In genomic region chr7:69840248-69840647, GRCh38 we compare ENCODE assay signal across 17 cellular contexts.
DNase-seq lines count a peak whose midpoint lies in the region; ATAC-seq and TF ChIP-seq lines count a peak whose summit lies in the region.
"Had no signal": no experiment of that assay in that cellular context is flagged by ENCODE, and none has a peak within 500 bp of the region (broad histone marks: within the 10 kb centered on the region; RNA-seq: fewer than 3 reads in every experiment).

No MANE protein-coding gene starts in this region.

- H3K4me2 ChIP-seq in BLaER1 = peak overlapping the region; percentile 63
- peak overlapping the region; percentile 41 for H3K4me2 ChIP-seq in SU-DHL-6 (ENCODE audit: low read depth, low read length, poor library complexity, severe bottlenecking)

- H3K9me2 ChIP-seq in SU-DHL-6 (replicated peaks; ENCODE audit: insufficient read depth, low read length) = no peaks in the 10 kb centered on the region

- intact Hi-C loops in left lung (cut with DNase I) = no loop called here

- H3K9me3 ChIP-seq in BLaER1 (no peaks in the 10 kb centered on the region), SU-DHL-6 (ENCODE audit: insufficient read depth, low read length) (no peaks in the 10 kb centered on the region), left lung (no peaks in the 10 kb centered on the region)
- H3K9me3 ChIP-seq: esophagus squamous epithelium, heart right ventricle had no signal

- no peak for TF ChIP-seq CTCF in SU-DHL-6 (IDR thresholded peaks at IDR 0.05; ENCODE audit: insufficient read depth, low read length, poor library complexity, severe bottlenecking)
- no peak for TF ChIP-seq CTCF in left lung (IDR thresholded peaks at IDR 0.05)

- ATAC-seq in HG02870 (IDR thresholded peaks at IDR 0.05; ENCODE audit: unreplicated experiment) (peak; percentile 25), left lung (peak; percentile 45), HG03460 (IDR thresholded peaks at IDR 0.05; ENCODE audit: unreplicated experiment) (no peak), GM21367 (IDR thresholded peaks at IDR 0.05; ENCODE audit: unreplicated experiment) (no peak)
- ATAC-seq: activated T-cell treated with anti-CD3 and anti-CD28 coated beads, Interleukin-2, amount 50 U/mL, for 72 hours; heart right ventricle; K562; natural killer cell had no signal

- DNase-seq in left lung = no peak
- DNase-seq in stimulated activated CD4-positive, alpha-beta T cell treated with anti-CD3 and anti-CD28 coated beads, Interleukin-2, amount 100 ng/mL, for 48 hours = no peak
- no peak for DNase-seq in NCI-H2196 (lab: John Stamatoyannopoulos, UW; ENCODE audit: unreplicated experiment)
- DNase-seq: activated T-cell treated with anti-CD3 and anti-CD28 coated beads, Interleukin-2, amount 50 U/mL, for 72 hours; esophagus squamous epithelium; heart right ventricle; mammary epithelial cell; natural killer cell; stimulated activated naive CD4-positive, alpha-beta T cell; SW 1271 had no signal

- H3K27me3 ChIP-seq in BLaER1 = no peaks in the 10 kb centered on the region
- H3K27me3 ChIP-seq in SU-DHL-6 (ENCODE audit: low read length) = no peaks in the 10 kb centered on the region
- no peaks in the 10 kb centered on the region for H3K27me3 ChIP-seq in left lung

- H4K20me1 ChIP-seq in BLaER1 = peaks cover 100% of the 10 kb centered on the region
- H4K20me1 ChIP-seq in SU-DHL-6 (ENCODE audit: low read depth, low read length) = peaks cover 17% of the 10 kb centered on the region; the same call in 1 of the 2 replicates

- peaks cover 5% of the 10 kb centered on the region; the same call in 1 of the 2 replicates for H3F3A ChIP-seq in SU-DHL-6 (ENCODE audit: insufficient read depth)

- peaks cover 61% of the 10 kb centered on the region for H3K4me1 ChIP-seq in BLaER1
- H3K4me1 ChIP-seq in left lung = no peaks in the 10 kb centered on the region
- H3K4me1 ChIP-seq: esophagus squamous epithelium, heart right ventricle had no signal

- H3K9ac ChIP-seq in BLaER1 (no peak overlapping the region), SU-DHL-6 (ENCODE audit: low read length) (no peak overlapping the region)

- no peak overlapping the region for H2AFZ ChIP-seq in SU-DHL-6 (ENCODE audit: low read depth, low read length, severe bottlenecking)

- H3K79me2 ChIP-seq in SU-DHL-6 (ENCODE audit: insufficient read depth, low read length) = peaks cover 35% of the 10 kb centered on the region

- no peak overlapping the region for H3K4me3 ChIP-seq in BLaER1
- H3K4me3 ChIP-seq in SU-DHL-6 (ENCODE audit: insufficient read depth, low read length, poor library complexity, severe bottlenecking) = no peak overlapping the region
- H3K4me3 ChIP-seq in left lung = no peak overlapping the region
- H3K4me3 ChIP-seq: esophagus squamous epithelium, heart right ventricle, K562 had no signal

- H3K27ac ChIP-seq in BLaER1 = no peak overlapping the region
- H3K27ac ChIP-seq in SU-DHL-6 (ENCODE audit: low read depth, low read length) = peak overlapping the region; percentile 43
- no peak overlapping the region for H3K27ac ChIP-seq in left lung
- H3K27ac ChIP-seq: esophagus squamous epithelium, heart right ventricle, VCaP had no signal

- H3K36me3 ChIP-seq in BLaER1 (no peaks in the 10 kb centered on the region), SU-DHL-6 (ENCODE audit: low read length) (no peaks in the 10 kb centered on the region), left lung (no peaks in the 10 kb centered on the region)
- H3K36me3 ChIP-seq: esophagus squamous epithelium, heart right ventricle had no signal

Comparison
In these comparisons a context has a peak if more than half of its experiments do, and no peak if none do; other contexts are left out.
1. ATAC-seq: peak in HG02870 (single experiment) and left lung (single experiment); none in HG03460 (single experiment) and GM21367 (single experiment).